ENCODE assay signal across 9 cellular contexts in genomic region chr17:1488826-1489275, GRCh38. TPM values are rescaled to one million over a fixed set of nuclear protein-coding genes. Genes with fewer than 3 reads are reported as not detected.
A peak's percentile ranks its signal among the peaks of the same experiment; 100 is the strongest.
DNase-seq lines count a peak whose midpoint lies in the region; ATAC-seq, FAIRE-seq and TF ChIP-seq lines count a peak whose summit lies in the region.
"Had no signal": no experiment of that assay in that cellular context is flagged by ENCODE, and none has a peak within 500 bp of the region (broad histone marks: within the 10 kb centered on the region; RNA-seq: fewer than 3 reads in every experiment).

No MANE protein-coding gene starts in this region.

- H3K4ac ChIP-seq in H1 (replicated peaks; ENCODE audit: insufficient read length, low read depth, low read length), result no peak overlapping the region

- H3K27ac ChIP-seq in OCI-LY3 (ENCODE audit: low read length), result no peak overlapping the region
- no peak overlapping the region for H3K27ac ChIP-seq in H1 (ENCODE audit: low read depth, low read length)

- FAIRE-seq in H1 (lab: Jason Lieb, UNC), result no peak
- FAIRE-seq: bronchial epithelial cell had no signal

- H3K56ac ChIP-seq in H1 (replicated peaks; ENCODE audit: insufficient read length, low read depth, low read length), result no peak overlapping the region

- no peak overlapping the region for H4K91ac ChIP-seq in H1 (replicated peaks; ENCODE audit: insufficient read length, low read length)

- DNase-seq in BJ (ENCODE audit: low read depth), result no peak
- no peak for DNase-seq in H1 (ENCODE audit: low read depth in 1 of 2, low spot score in 2 of 2)
- no peak for DNase-seq in occipital lobe (lab: John Stamatoyannopoulos, UW)
- DNase-seq in DMS53 (lab: John Stamatoyannopoulos, UW), result no peak
- no peak for DNase-seq in NCI-H1105 (lab: John Stamatoyannopoulos, UW)

- 0 out of 2 replicates have a peak overlapping the region, but pooled peaks have one; percentile 20 for H3K18ac ChIP-seq in H1 (ENCODE audit: extremely low read depth, low read length)

- H2BK20ac ChIP-seq in H1 (ENCODE audit: low read length), result no peak overlapping the region

- no peak for TF ChIP-seq POLR2A in H1 (IDR thresholded peaks at IDR 0.05; ENCODE audit: control extremely low read depth in 1 of 2, low read depth in 2 of 2, low read length in 2 of 2)

- H2AFZ ChIP-seq in OCI-LY3 (ENCODE audit: low read depth, low read length) (no peak overlapping the region), H1 (ENCODE audit: low read length) (no peak overlapping the region), neuron (ENCODE audit: low read depth, low read length) (no peak overlapping the region)

- H2BK120ac ChIP-seq in H1 (replicated peaks; ENCODE audit: low read depth, low read length), result no peak overlapping the region

- H3K79me2 ChIP-seq in OCI-LY3 (ENCODE audit: low read length) (0 out of 2 replicates have a peak, but pooled peaks cover 3% of the 10 kb centered on the region), H1 (ENCODE audit: control insufficient read depth in 1 of 2, insufficient read depth in 2 of 2, low read length in 2 of 2) (no peaks in the 10 kb centered on the region)

- TF ChIP-seq CTCF in BJ (IDR thresholded peaks at IDR 0.05; ENCODE audit: insufficient read depth, low read depth, low read length) (no peak), OCI-LY3 (IDR thresholded peaks at IDR 0.05; ENCODE audit: low read depth, low read length) (no peak), H1 (IDR thresholded peaks at IDR 0.05; ENCODE audit: control extremely low read depth in 1 of 3, insufficient read depth in 1 of 3, low read depth in 1 of 3, low read length in 3 of 3) (no peak)

- no peak for TF ChIP-seq RAD21 in H1 (IDR thresholded peaks at IDR 0.05 in 1 of 2, conservative IDR thresholded peaks at IDR 0.05 in 1 of 2; ENCODE audit: low read depth in 2 of 2, low read length in 2 of 2)

- 83% methylated on average over 7 of the region's 7 CpGs; no CpG with 5 or more reads in 1 of the 2 experiments for WGBS in H1 (ENCODE audit: extremely low coverage in 1 of 2, insufficient coverage in 1 of 2, insufficient read length in 1 of 2, insufficient replicate concordance in 2 of 2, low coverage in 1 of 2, low lambda C conversion rate in 2 of 2, missing lambda C conversion rate in 1 of 2), 2 experiments

- H3K4me2 ChIP-seq in OCI-LY3 (ENCODE audit: low read length) (peak overlapping the region; percentile 91), H1 (ENCODE audit: insufficient read depth in 1 of 2, low read depth in 2 of 2, low read length in 2 of 2) (peak overlapping the region; percentile 67 to 74; a peak in 3 of 4 replicates)

- H3K4me3 ChIP-seq in BJ (ENCODE audit: low read depth, low read length), result peak overlapping the region; percentile 52
- peak overlapping the region; percentile 92 for H3K4me3 ChIP-seq in OCI-LY3 (ENCODE audit: low read length)
- peak overlapping the region in 1 of 4 experiments; percentile 74; a peak in 2 of 8 replicates for H3K4me3 ChIP-seq in H1 (ENCODE audit: extremely low read depth in 1 of 4, insufficient read depth in 2 of 4, low read depth in 3 of 4, low read length in 4 of 4)
- H3K4me3 ChIP-seq in neuron (ENCODE audit: low read length), result peak overlapping the region; percentile 41

- TF ChIP-seq EP300 in H1 (IDR thresholded peaks at IDR 0.05; ENCODE audit: borderline replicate concordance in 1 of 2, low read depth in 2 of 2, low read length in 2 of 2), result no peak

- no peak overlapping the region for H3K14ac ChIP-seq in H1 (ENCODE audit: insufficient read length)

- POLR2A ChIA-PET in BJ (lab: Charles Lee), result interaction anchor here (0.7 kb wide), 1 partner anchor 285 kb away, joined by 9 read pairs; no protein-coding TSS in a partner anchor
- POLR2A ChIA-PET in H1 (lab: Charles Lee; ENCODE audit: partially characterized antibody), result interaction anchor here (0.6 to 2.0 kb wide), 5 partner anchors 9 to 102 kb away, joined by 3 to 7 read pairs (median 4); no protein-coding TSS in a partner anchor

- H3K27me3 ChIP-seq in BJ (ENCODE audit: control insufficient read depth, insufficient read depth, low read length) (no peaks in the 10 kb centered on the region), OCI-LY3 (ENCODE audit: low read depth, low read length) (peaks cover 6% of the 10 kb centered on the region), H1 (replicated peaks in 1 of 4; ENCODE audit: control insufficient read depth in 3 of 4, extremely low read depth in 1 of 4, insufficient read depth in 3 of 4, low read length in 3 of 4) (peaks cover 0 to 6% (median 0%) of the 10 kb centered on the region in 4 experiments; a peak in 2 of 7 replicates), neuron (ENCODE audit: insufficient read depth, low read length) (no peaks in the 10 kb centered on the region)

- H2BK12ac ChIP-seq in H1 (ENCODE audit: low read depth, low read length), result peak overlapping the region; percentile 88; the same call in 1 of the 2 replicates

- H3K23me2 ChIP-seq in H1 (ENCODE audit: low read depth, low read length), result peaks cover 17% of the 10 kb centered on the region; the same call in 1 of the 2 replicates

- CTCF ChIA-PET in BJ (lab: Yijun Ruan, JAX), result interaction anchor here (0.8 kb wide), 1 partner anchor 124 kb away, joined by 3 read pairs; no protein-coding TSS in a partner anchor
- CTCF ChIA-PET in H1 (lab: Charles Lee; ENCODE audit: partially characterized antibody), result interaction anchor here (0.7 to 3.7 kb wide), 6 partner anchors 22 to 184 kb away, joined by 3 to 18 read pairs (median 3); partner anchors contain the start of genes CRK and INPP5K

- H3K23ac ChIP-seq in H1 (ENCODE audit: insufficient read length), result no peak overlapping the region

- H4K8ac ChIP-seq in H1 (ENCODE audit: extremely low read depth, insufficient read depth, low read length), result no peak overlapping the region; the same call in 1 of the 2 replicates

- no peaks in the 10 kb centered on the region; the same call in none of the 2 replicates for H3K36me3 ChIP-seq in BJ (ENCODE audit: control insufficient read depth, insufficient read depth, low read length)
- peaks cover 2% of the 10 kb centered on the region for H3K36me3 ChIP-seq in OCI-LY3 (replicated peaks; ENCODE audit: low read depth, low read length)
- no peaks in the 10 kb centered on the region for H3K36me3 ChIP-seq in H1 (ENCODE audit: control insufficient read depth in 2 of 4, insufficient read depth in 4 of 4, low read length in 3 of 4)
- no peaks in the 10 kb centered on the region for H3K36me3 ChIP-seq in neuron (ENCODE audit: insufficient read depth, low read length)

- H4K20me1 ChIP-seq in OCI-LY3 (ENCODE audit: insufficient read depth, low read length) (peaks cover 3% of the 10 kb centered on the region; the same call in 1 of the 2 replicates), H1 (replicated peaks in 1 of 2; ENCODE audit: control insufficient read depth in 1 of 2, insufficient read depth in 2 of 2, low read length in 2 of 2) (peaks cover 2 to 7% of the 10 kb centered on the region in 2 experiments)

- H2BK5ac ChIP-seq in H1 (ENCODE audit: low read depth, low read length), result no peak overlapping the region

- H3K79me1 ChIP-seq in H1 (ENCODE audit: low read depth, low read length), result no peaks in the 10 kb centered on the region; the same call in 1 of the 2 replicates

- peak overlapping the region; percentile 25; the same call in 1 of the 2 replicates for H2BK15ac ChIP-seq in H1 (ENCODE audit: low read length)

- ATAC-seq in HG02938 (IDR thresholded peaks at IDR 0.05; ENCODE audit: unreplicated experiment), result no peak

- no peak overlapping the region for H4K5ac ChIP-seq in H1 (ENCODE audit: insufficient read length, low read depth, low read length)

- H3K9me3 ChIP-seq in OCI-LY3 (ENCODE audit: insufficient read depth, low read length), result no peaks in the 10 kb centered on the region
- H3K9me3 ChIP-seq in H1 (ENCODE audit: insufficient read depth in 2 of 2, low read depth in 1 of 2, low read length in 1 of 2), result no peaks in the 10 kb centered on the region
- no peaks in the 10 kb centered on the region for H3K9me3 ChIP-seq in neuron (ENCODE audit: low read length)

- peak overlapping the region; percentile 92; the same call in 1 of the 2 replicates for H3K9ac ChIP-seq in OCI-LY3 (ENCODE audit: low read length)
- no peak overlapping the region for H3K9ac ChIP-seq in H1 (replicated peaks in 1 of 4; ENCODE audit: extremely low read depth in 1 of 4, low read depth in 3 of 4, low read length in 3 of 4)

- peaks cover 22% of the 10 kb centered on the region for H3K4me1 ChIP-seq in OCI-LY3 (ENCODE audit: low read length)
- peaks cover 0 to 27% (median 17%) of the 10 kb centered on the region in 4 experiments; a peak in 6 of 7 replicates for H3K4me1 ChIP-seq in H1 (replicated peaks in 1 of 4; ENCODE audit: control insufficient read depth in 3 of 4, insufficient read depth in 4 of 4, low read length in 3 of 4)
- H3K4me1 ChIP-seq in neuron (ENCODE audit: insufficient read depth, low read length), result peaks cover 17% of the 10 kb centered on the region

- H2AK5ac ChIP-seq in H1 (ENCODE audit: low read depth, low read length), result peak overlapping the region; percentile 43

RNA-seq across cellular contexts. Expression of gene MYO1C, which starts 3.6 kb away (rescaled TPM):
- polyA plus RNA-seq in BJ (2011; rRNA removed) (211 and 321 TPM in 2 replicates), H1 (2011; rRNA removed) (40.1 and 52.4 TPM in 2 replicates)
- 436 and 556 TPM in 2 replicates for polyA minus RNA-seq in BJ (2011; rRNA and poly(A)+ RNA removed)
- 78.6 and 80.2 TPM in 2 replicates for total RNA-seq in H1 (2021; fragmentation: NEBNext Ultra II Directional; extraction: Animal tissue kit (Norgen Biotek cat#: 25700))
- 44.8 TPM for polyA plus RNA-seq in H1 (2011; cell fraction: cytosol; rRNA removed)
- polyA plus RNA-seq in H1 (2011; cell fraction: nucleus; rRNA removed), result 101 TPM
- polyA plus RNA-seq in H1 (2012, experiment 1 of 2), result 42.7 to 57.4 TPM (median 55.0 TPM) in 4 replicates
- 52.1 TPM for polyA plus RNA-seq in H1 (2012, experiment 2 of 2)
- 32.7 TPM for polyA plus RNA-seq in H1 (2013, experiment 1 of 2)
- polyA plus RNA-seq in H1 (2013, experiment 2 of 2), result 31.0 TPM
- polyA minus RNA-seq in H1 (2011; rRNA and poly(A)+ RNA removed), result 116 and 124 TPM in 2 replicates
- 57.5 TPM for polyA minus RNA-seq in H1 (2011; cell fraction: cytosol; rRNA and poly(A)+ RNA removed)
- polyA minus RNA-seq in H1 (2011; cell fraction: nucleus; rRNA and poly(A)+ RNA removed), result 44.3 TPM
- 7.3 TPM for total RNA-seq in occipital lobe

RNA-seq across cellular contexts. Expression of gene INPP5K, which starts 27.6 kb away (rescaled TPM):
- polyA plus RNA-seq in BJ (2011; rRNA removed) (43.9 and 45.3 TPM in 2 replicates), H1 (2011; rRNA removed) (24.1 and 24.7 TPM in 2 replicates)
- 42.5 and 50.9 TPM in 2 replicates for polyA minus RNA-seq in BJ (2011; rRNA and poly(A)+ RNA removed)
- total RNA-seq in H1 (2021; fragmentation: NEBNext Ultra II Directional; extraction: Animal tissue kit (Norgen Biotek cat#: 25700)), result 20.4 and 21.0 TPM in 2 replicates
- polyA plus RNA-seq in H1 (2011; cell fraction: cytosol; rRNA removed), result 22.7 TPM
- 35.7 TPM for polyA plus RNA-seq in H1 (2011; cell fraction: nucleus; rRNA removed)
- polyA plus RNA-seq in H1 (2012, experiment 1 of 2), result 14.2 to 20.5 TPM (median 18.9 TPM) in 4 replicates
- 24.7 TPM for polyA plus RNA-seq in H1 (2012, experiment 2 of 2)
- polyA plus RNA-seq in H1 (2013, experiment 1 of 2), result 13.2 TPM
- 12.5 TPM for polyA plus RNA-seq in H1 (2013, experiment 2 of 2)
- polyA minus RNA-seq in H1 (2011; rRNA and poly(A)+ RNA removed), result 24.1 and 32.5 TPM in 2 replicates
- 23.2 TPM for polyA minus RNA-seq in H1 (2011; cell fraction: cytosol; rRNA and poly(A)+ RNA removed)
- 24.3 TPM for polyA minus RNA-seq in H1 (2011; cell fraction: nucleus; rRNA and poly(A)+ RNA removed)
- total RNA-seq in occipital lobe, result 43.2 TPM

RNA-seq across cellular contexts. Expression of gene CRK, which starts 32.8 kb away (rescaled TPM):
- 53.8 and 86.5 TPM in 2 replicates for polyA plus RNA-seq in BJ (2011; rRNA removed)
- 40.6 and 45.4 TPM in 2 replicates for polyA minus RNA-seq in BJ (2011; rRNA and poly(A)+ RNA removed)
- total RNA-seq in H1 (2021; fragmentation: NEBNext Ultra II Directional; extraction: Animal tissue kit (Norgen Biotek cat#: 25700)), result 51.9 and 57.1 TPM in 2 replicates
- 25.7 and 32.8 TPM in 2 replicates for polyA plus RNA-seq in H1 (2011; rRNA removed)
- polyA plus RNA-seq in H1 (2011; cell fraction: cytosol; rRNA removed), result 40.4 TPM
- polyA plus RNA-seq in H1 (2011; cell fraction: nucleus; rRNA removed), result 10.4 TPM
- 30.5 to 38.1 TPM (median 34.7 TPM) in 4 replicates for polyA plus RNA-seq in H1 (2012, experiment 1 of 2)
- polyA plus RNA-seq in H1 (2012, experiment 2 of 2), result 4.9 TPM
- 27.5 TPM for polyA plus RNA-seq in H1 (2013, experiment 1 of 2)
- polyA plus RNA-seq in H1 (2013, experiment 2 of 2), result 28.4 TPM
- polyA minus RNA-seq in H1 (2011; rRNA and poly(A)+ RNA removed), result 50.9 and 59.7 TPM in 2 replicates
- polyA minus RNA-seq in H1 (2011; cell fraction: cytosol; rRNA and poly(A)+ RNA removed), result 29.9 TPM
- 17.3 TPM for polyA minus RNA-seq in H1 (2011; cell fraction: nucleus; rRNA and poly(A)+ RNA removed)
- total RNA-seq in occipital lobe, result 152 TPM
